Comparison of ENCODE assay signal across 8 cellular contexts in genomic region chr5:150511641-150512367, GRCh38. TPM values are rescaled to one million over a fixed set of nuclear protein-coding genes. Genes with fewer than 3 reads are reported as not detected.
DNase-seq lines count a peak whose midpoint lies in the region; ATAC-seq and TF ChIP-seq lines count a peak whose summit lies in the region.

No MANE protein-coding gene starts in this region.

- no peaks in the 10 kb centered on the region for H3K27me3 ChIP-seq in cardiac muscle cell

- peaks cover 52% of the 10 kb centered on the region for H3K4me1 Mint-ChIP-seq in progenitor cell of endocrine pancreas (ENCODE audit: low read depth)

- peaks cover 56% of the 10 kb centered on the region for H3K4me1 ChIP-seq in cardiac muscle cell (ENCODE audit: low read depth)

- H3K9me3 Mint-ChIP-seq in progenitor cell of endocrine pancreas (ENCODE audit: low read depth): no peaks in the 10 kb centered on the region

- H3K4me3 ChIP-seq in cardiac muscle cell: no peak overlapping the region

- no peaks in the 10 kb centered on the region for H3K27me3 Mint-ChIP-seq in progenitor cell of endocrine pancreas

- TF ChIP-seq CTCF in VCaP (conservative IDR thresholded peaks at IDR 0.05): no peak
- TF ChIP-seq CTCF in cardiac muscle cell (IDR thresholded peaks at IDR 0.05; ENCODE audit: low read depth, low read length): no peak
- no peak for TF ChIP-seq CTCF in progenitor cell of endocrine pancreas (IDR thresholded peaks at IDR 0.05; ENCODE audit: unreplicated experiment)

- peak overlapping the region; percentile 62; the same call in 1 of the 2 replicates for H3K27ac ChIP-seq in VCaP
- peak overlapping the region; percentile 83 for H3K27ac ChIP-seq in cardiac muscle cell

- no peak for ATAC-seq in HG02970 (IDR thresholded peaks at IDR 0.05; ENCODE audit: low FRiP score, unreplicated experiment)
- ATAC-seq in HG03097 (IDR thresholded peaks at IDR 0.05; ENCODE audit: low FRiP score, unreplicated experiment): no peak
- no peak for ATAC-seq in GM21447 (IDR thresholded peaks at IDR 0.05; ENCODE audit: unreplicated experiment)

- peak overlapping the region; percentile 96 for H3K27ac Mint-ChIP-seq in progenitor cell of endocrine pancreas

- no peak overlapping the region for H3K4me3 Mint-ChIP-seq in progenitor cell of endocrine pancreas (ENCODE audit: low read depth)

- peaks cover 1% of the 10 kb centered on the region for H3K36me3 Mint-ChIP-seq in progenitor cell of endocrine pancreas (ENCODE audit: insufficient read depth)

- H3K36me3 ChIP-seq in cardiac muscle cell: no peaks in the 10 kb centered on the region

- DNase-seq in ELR (ENCODE audit: low read depth): peak; percentile 64
- peak; percentile 69 to 77 for DNase-seq in cardiac muscle cell (ENCODE audit: low read depth in 1 of 2, low spot score in 1 of 2)
- no peak for DNase-seq in progenitor cell of endocrine pancreas (ENCODE audit: low spot score, unreplicated experiment)
- DNase-seq in DMS153 treated with DMSO at 0.1 percent for 48 hours (lab: John Stamatoyannopoulos, UW; ENCODE audit: unreplicated experiment): no peak

- H3K9me3 ChIP-seq in cardiac muscle cell (ENCODE audit: low read depth): no peaks in the 10 kb centered on the region

RNA-seq across cellular contexts. Expression of gene NDST1, which starts 3.9 kb away (rescaled TPM):
- total RNA-seq in cardiac muscle cell (79.8 and 97.6 TPM in 2 replicates), progenitor cell of endocrine pancreas (154 and 169 TPM in 2 replicates)
- polyA plus RNA-seq in cardiac muscle cell: 26.6 and 34.9 TPM in 2 replicates

Comparison
In these comparisons a context has a peak if more than half of its experiments do, and no peak if none do; other contexts are left out.
1. DNase-seq: peak in ELR (single experiment) and cardiac muscle cell (2 of 2); none in progenitor cell of endocrine pancreas (single experiment) and DMS153 treated with DMSO at 0.1 percent for 48 hours (single experiment).